29 cellular contexts compared by ENCODE assay signal in the genomic region with DNA sequence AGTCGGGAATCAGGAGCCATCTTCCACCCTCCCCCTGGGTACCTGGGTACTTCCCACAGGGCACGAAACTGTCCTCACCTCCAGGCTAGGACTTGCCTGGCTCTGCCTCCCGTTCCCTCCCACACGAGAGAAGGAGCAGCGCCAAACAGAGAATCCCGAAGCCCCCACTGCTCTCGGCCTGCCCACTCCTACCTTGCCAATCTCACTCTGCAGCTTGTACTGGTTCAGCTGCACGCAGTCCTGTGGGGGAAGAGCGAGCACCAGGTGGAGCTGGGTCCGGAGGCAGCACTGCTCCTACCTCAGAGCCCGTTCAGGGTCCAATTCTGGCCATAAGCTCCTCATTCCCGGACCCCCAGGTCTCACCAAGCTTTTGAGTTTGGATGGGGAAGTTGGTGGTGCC. TPM values are rescaled to one million over a fixed set of nuclear protein-coding genes. Genes with fewer than 3 reads are reported as not detected.
"Had no signal": no experiment of that assay in that cellular context is flagged by ENCODE, and none has a peak within 500 bp of the region (broad histone marks: within the 10 kb centered on the region; RNA-seq: fewer than 3 reads in every experiment).

No MANE protein-coding gene starts in this region.

- H3K36me3 ChIP-seq: breast epithelium, cardiac muscle cell, gastrocnemius medialis had no signal

- ATAC-seq: activated naive CD4-positive, alpha-beta T cell treated with anti-CD3 and anti-CD28 coated beads, Interleukin-2, amount 50 U/mL, for 72 hours; activated T-cell treated with anti-CD3 and anti-CD28 coated beads, Interleukin-2, amount 50 U/mL, for 72 hours; foreskin keratinocyte; gastrocnemius medialis; T-helper 17 cell had no signal

- H3K9me3 ChIP-seq: ascending aorta, breast epithelium, esophagus muscularis mucosa, gastrocnemius medialis had no signal

- DNase-seq: activated CD4-positive, alpha-beta memory T cell treated with anti-CD3 and anti-CD28 coated beads, Interleukin-2, amount 10 ng/mL, durations not matched to agents 7 days and 5 days; activated CD4-positive, alpha-beta T cell treated with anti-CD3 and anti-CD28 coated beads for 4 hours; activated CD4-positive, alpha-beta T cell treated with anti-CD3 and anti-CD28 coated beads, Interleukin-2, amount 10 ng/mL, durations not matched to agents 7 days and 5 days; activated CD4-positive, alpha-beta T cell treated with anti-CD3 and anti-CD28 coated beads, Interleukin-2, amount 50 U/mL, for 4 hours; activated CD4-positive, CD25-positive, alpha-beta regulatory T cell; activated CD4-positive, CD25-positive, alpha-beta regulatory T cell treated with anti-CD3 and anti-CD28 coated beads, Interleukin-2, amount 50 U/mL, for 72 hours; activated CD8-positive, alpha-beta memory T cell treated with anti-CD3 and anti-CD28 coated beads, Interleukin-2, amount 50 U/mL, for 48 hours; activated gamma-delta T cell; activated naive CD4-positive, alpha-beta T cell; activated naive CD4-positive, alpha-beta T cell treated with anti-CD3 and anti-CD28 coated beads, Interleukin-2, amount 10 ng/mL, durations not matched to agents 7 days and 5 days; activated naive CD8-positive, alpha-beta T cell treated with anti-CD3 and anti-CD28 coated beads, Interleukin-2, amount 10 ng/mL, durations not matched to agents 7 days and 5 days; activated T-cell treated with anti-CD3 and anti-CD28 coated beads for 4 hours; activated T-cell treated with anti-CD3 and anti-CD28 coated beads, Interleukin-2, amount 50 U/mL, for 24 hours; activated T-cell treated with anti-CD3 and anti-CD28 coated beads, Interleukin-2, amount 50 U/mL, for 72 hours; effector memory CD4-positive, alpha-beta T cell; endodermal cell; erythroblast; foreskin keratinocyte; gastrocnemius medialis; T-helper 1 cell; T-helper 17 cell; T1000 had no signal

- H3K4me3 ChIP-seq: ascending aorta, breast epithelium, cardiac muscle cell, coronary artery, dorsolateral prefrontal cortex, esophagus muscularis mucosa, gastrocnemius medialis had no signal

- H3K27me3 ChIP-seq: ascending aorta, breast epithelium, cardiac muscle cell, dorsolateral prefrontal cortex, esophagus muscularis mucosa, foreskin keratinocyte, gastrocnemius medialis had no signal

- H3K27ac ChIP-seq: ascending aorta, breast epithelium, cardiac muscle cell, coronary artery, esophagus muscularis mucosa, foreskin keratinocyte, gastrocnemius medialis had no signal

RNA-seq across cellular contexts. Expression of gene P2RX1, which starts 32.1 kb away (rescaled TPM):
- total RNA-seq: ascending aorta, endodermal cell, foreskin keratinocyte had no signal
- polyA plus RNA-seq: foreskin keratinocyte had no signal
